Comparison of ENCODE assay signal across 19 cellular contexts in genomic region chr14:29262979-29263378, GRCh38.
A peak's percentile ranks its signal among the peaks of the same experiment; 100 is the strongest.
DNase-seq lines count a peak whose midpoint lies in the region; ATAC-seq, FAIRE-seq and TF ChIP-seq lines count a peak whose summit lies in the region.
"Had no signal": no experiment of that assay in that cellular context is flagged by ENCODE, and none has a peak within 500 bp of the region (broad histone marks: within the 10 kb centered on the region; RNA-seq: fewer than 3 reads in every experiment).

No MANE protein-coding gene starts in this region.

- no peak overlapping the region for H2AK5ac ChIP-seq in IMR-90 (ENCODE audit: low read depth, low read length)

- TF ChIP-seq POLR2A in IMR-90 (IDR thresholded peaks at IDR 0.05; ENCODE audit: low read depth, low read length) (no peak), lower leg skin (IDR thresholded peaks at IDR 0.05) (no peak)

- ATAC-seq in IMR-90 (ENCODE audit: low read depth) (no peak), HG02973 (IDR thresholded peaks at IDR 0.05; ENCODE audit: unreplicated experiment) (no peak), HG02981 (IDR thresholded peaks at IDR 0.05; ENCODE audit: unreplicated experiment) (no peak)
- ATAC-seq in activated T-cell treated with anti-CD3 and anti-CD28 coated beads, Interleukin-2, amount 50 U/mL, for 72 hours (replicated peaks in 1 of 2) = no peak

- H2BK5ac ChIP-seq in IMR-90 (ENCODE audit: low read depth, low read length, poor library complexity, severe bottlenecking) = no peak overlapping the region

- H4K8ac ChIP-seq in IMR-90 (ENCODE audit: low read depth in 2 of 2, low read length in 2 of 2) = no peak overlapping the region

- dilution Hi-C loops in IMR-90 (cut with HindIII; ENCODE audit: low sequenced_read_pairs, unreplicated experiment) = no loop called here

- TF ChIP-seq CTCF in IMR-90 (conservative IDR thresholded peaks at IDR 0.05; ENCODE audit: low read depth, low read length) (no peak), astrocyte (IDR thresholded peaks at IDR 0.05; ENCODE audit: insufficient read depth, low read depth, low read length) (no peak), lower leg skin (IDR thresholded peaks at IDR 0.05) (no peak)

- in situ Hi-C loops in IMR-90 (cut with MboI; ENCODE audit: low sequenced_read_pairs) = no loop called here

- H4K20me1 ChIP-seq in IMR-90 (ENCODE audit: insufficient read depth, low read length) (no peaks in the 10 kb centered on the region), astrocyte (ENCODE audit: insufficient read depth, low read length) (no peaks in the 10 kb centered on the region)
- H4K20me1 ChIP-seq: BLaER1 treated with 17β-estradiol and CSF1 and Interleukin-3, amounts not matched to agents 10 nM and 100 nM had no signal

- no peak overlapping the region for H2AK9ac ChIP-seq in IMR-90 (replicated peaks; ENCODE audit: low read depth, low read length, poor library complexity)

- no peak overlapping the region for H3K23ac ChIP-seq in IMR-90 (ENCODE audit: low read depth, low read length)

- no CpG with 5 or more reads among the region's 1 CpG for WGBS in IMR-90 (ENCODE audit: extremely low coverage in 2 of 2, insufficient read length in 1 of 2), 2 experiments
- 61 to 72% methylated on average over 1 of the region's 1 CpG for WGBS in lower leg skin, 2 donors

- H3K56ac ChIP-seq in IMR-90 (ENCODE audit: extremely low read depth, insufficient read depth, low read length) = no peak overlapping the region

- no peak for FAIRE-seq in astrocyte (lab: Jason Lieb, UNC)
- FAIRE-seq: A204.1, GM12892, H54, HTR-8/SVneo had no signal

- H3K36me3 Mint-ChIP-seq in astrocyte (ENCODE audit: low read depth, unreplicated experiment) = no peaks in the 10 kb centered on the region
- peaks cover 2% of the 10 kb centered on the region in 2 donors for H3K36me3 Mint-ChIP-seq in activated T-cell treated with anti-CD3 and anti-CD28 coated beads, Interleukin-2, amount 50 U/mL, for 72 hours (ENCODE audit: insufficient read depth in 2 of 2)

- H3K9me1 ChIP-seq in IMR-90 (ENCODE audit: insufficient read depth, low read length) = no peaks in the 10 kb centered on the region

- H3K9ac ChIP-seq in IMR-90 (ENCODE audit: low read depth, low read length) = no peak overlapping the region
- H3K9ac ChIP-seq in astrocyte (ENCODE audit: low read length) = no peak overlapping the region
- H3K9ac ChIP-seq: BLaER1 treated with 17β-estradiol and CSF1 and Interleukin-3, amounts not matched to agents 10 nM and 100 nM had no signal

- POLR2A ChIA-PET in IMR-90 (lab: Charles Lee; ENCODE audit: unreplicated experiment) = no interaction called here

- no peaks in the 10 kb centered on the region for H3K9me3 ChIP-seq in IMR-90 (ENCODE audit: control insufficient read depth, insufficient read depth, low read length)
- no peaks in the 10 kb centered on the region for H3K9me3 ChIP-seq in astrocyte (ENCODE audit: insufficient read depth, low read depth, low read length)
- H3K9me3 ChIP-seq: BLaER1 treated with 17β-estradiol and CSF1 and Interleukin-3, amounts not matched to agents 10 nM and 100 nM; SJCRH30 had no signal

- peak overlapping the region; percentile 20; the same call in 1 of the 2 replicates for H3K4me3 ChIP-seq in ACC112 (ENCODE audit: low read depth, low read length)
- no peak overlapping the region for H3K4me3 ChIP-seq in IMR-90 (ENCODE audit: insufficient read depth, low read depth, low read length)
- H3K4me3 ChIP-seq in astrocyte (ENCODE audit: insufficient read depth, low read depth, low read length) = no peak overlapping the region
- no peak overlapping the region for H3K4me3 ChIP-seq in lower leg skin (ENCODE audit: low read depth, poor library complexity, severe bottlenecking)
- H3K4me3 ChIP-seq: BLaER1 treated with 17β-estradiol and CSF1 and Interleukin-3, amounts not matched to agents 10 nM and 100 nM; SJCRH30 had no signal

- H3K14ac ChIP-seq in IMR-90 (replicated peaks; ENCODE audit: low read depth, low read length) = no peak overlapping the region

- no peaks in the 10 kb centered on the region for H3K27me3 ChIP-seq in ACC112 (ENCODE audit: insufficient read depth, low read length)
- H3K27me3 ChIP-seq in IMR-90 (ENCODE audit: control insufficient read depth, insufficient read depth, low read length) = no peaks in the 10 kb centered on the region
- no peaks in the 10 kb centered on the region for H3K27me3 ChIP-seq in astrocyte (ENCODE audit: insufficient read depth, low read length)
- H3K27me3 ChIP-seq: BLaER1 treated with 17β-estradiol and CSF1 and Interleukin-3, amounts not matched to agents 10 nM and 100 nM; SJCRH30 had no signal

- no peak overlapping the region for H3K18ac ChIP-seq in IMR-90 (ENCODE audit: low read depth, low read length)

- CTCF ChIA-PET in IMR-90 (lab: Yijun Ruan, JAX) = interaction anchor here (0.6 kb wide), 1 partner anchor 97 kb away, joined by 3 read pairs; no protein-coding TSS in a partner anchor

- H3K9me3 Mint-ChIP-seq in astrocyte (ENCODE audit: unreplicated experiment) = no peaks in the 10 kb centered on the region
- H3K9me3 Mint-ChIP-seq in activated T-cell treated with anti-CD3 and anti-CD28 coated beads, Interleukin-2, amount 50 U/mL, for 72 hours = peaks cover 10 to 12% of the 10 kb centered on the region in 2 donors

- no peaks in the 10 kb centered on the region for H3K27me3 Mint-ChIP-seq in astrocyte (ENCODE audit: low read depth, unreplicated experiment)
- H3K27me3 Mint-ChIP-seq in activated T-cell treated with anti-CD3 and anti-CD28 coated beads, Interleukin-2, amount 50 U/mL, for 72 hours (ENCODE audit: low read depth) = no peaks in the 10 kb centered on the region

- H3K4me1 Mint-ChIP-seq in astrocyte (ENCODE audit: low read depth, unreplicated experiment) = peaks cover 6% of the 10 kb centered on the region
- no peaks in the 10 kb centered on the region for H3K4me1 Mint-ChIP-seq in activated T-cell treated with anti-CD3 and anti-CD28 coated beads, Interleukin-2, amount 50 U/mL, for 72 hours (ENCODE audit: low read depth)

- no peak overlapping the region for H2BK120ac ChIP-seq in IMR-90 (ENCODE audit: low read depth, low read length)

- intact Hi-C loops in IMR-90 (cut with micrococcal nuclease) (no loop called here), lower leg skin (cut with DNase I; ENCODE audit: low total_unique reads) (no loop called here)

- DNase-seq in IMR-90 (peak; percentile 20), astrocyte (ENCODE audit: low read depth) (peak; percentile 46), iris pigment epithelial cell (ENCODE audit: low read depth) (peak; percentile 43), lower leg skin (ENCODE audit: low spot score in 2 of 2) (no peak)
- DNase-seq in activated T-cell treated with anti-CD3 and anti-CD28 coated beads, Interleukin-2, amount 50 U/mL, for 72 hours = no peak
- DNase-seq: DND-41, MV-4-11, NCI-H1417, NCI-H187 treated with DMSO at 0.1 percent for 48 hours, NCI-H69, SJCRH30 had no signal

- no TSS peak for BruUV-seq in IMR-90 (replicated peaks; lab: Mats Ljungman, UMichigan)

- H3K79me1 ChIP-seq in IMR-90 (ENCODE audit: low read depth in 1 of 2, low read length in 2 of 2) = no peaks in the 10 kb centered on the region

- no peak overlapping the region; the same call in 1 of the 2 replicates for H4K5ac ChIP-seq in IMR-90 (ENCODE audit: low read depth, low read length)

- H3K79me2 ChIP-seq in ACC112 (ENCODE audit: control insufficient read depth, insufficient read depth, low read length, unreplicated experiment) = no peaks in the 10 kb centered on the region
- no peaks in the 10 kb centered on the region for H3K79me2 ChIP-seq in astrocyte (ENCODE audit: insufficient read depth, low read length)

- no peak overlapping the region for H2BK20ac ChIP-seq in IMR-90 (ENCODE audit: low read depth, low read length)

- peak overlapping the region; percentile 83 for H2AFZ ChIP-seq in ACC112 (ENCODE audit: low read length, unreplicated experiment)
- H2AFZ ChIP-seq in IMR-90 (replicated peaks; ENCODE audit: low read length, poor library complexity) = no peak overlapping the region
- H2AFZ ChIP-seq in astrocyte (ENCODE audit: low read depth, low read length) = no peak overlapping the region

- H3K4me3 Mint-ChIP-seq in astrocyte (ENCODE audit: unreplicated experiment) = no peak overlapping the region
- H3K4me3 Mint-ChIP-seq in activated T-cell treated with anti-CD3 and anti-CD28 coated beads, Interleukin-2, amount 50 U/mL, for 72 hours = no peak overlapping the region

- H3K36me3 ChIP-seq in ACC112 (ENCODE audit: insufficient read depth, low read length) (peaks cover 2% of the 10 kb centered on the region; the same call in 1 of the 2 replicates), IMR-90 (ENCODE audit: control insufficient read depth, insufficient read depth, low read length) (no peaks in the 10 kb centered on the region), astrocyte (ENCODE audit: insufficient read depth, low read length) (no peaks in the 10 kb centered on the region)
- H3K36me3 ChIP-seq: BLaER1 treated with 17β-estradiol and CSF1 and Interleukin-3, amounts not matched to agents 10 nM and 100 nM; SJCRH30 had no signal

- no peak overlapping the region for H3K27ac Mint-ChIP-seq in astrocyte (ENCODE audit: unreplicated experiment)
- H3K27ac Mint-ChIP-seq in activated T-cell treated with anti-CD3 and anti-CD28 coated beads, Interleukin-2, amount 50 U/mL, for 72 hours = no peak overlapping the region

- H2BK15ac ChIP-seq in IMR-90 (ENCODE audit: low read depth, low read length) = no peak overlapping the region

- H4K91ac ChIP-seq in IMR-90 (ENCODE audit: insufficient read depth, low read depth, low read length) = no peak overlapping the region

- H3K4me2 ChIP-seq in IMR-90 (ENCODE audit: low read depth, low read length) (no peak overlapping the region), astrocyte (ENCODE audit: low read length) (peak overlapping the region; percentile 17)
- H3K4me2 ChIP-seq: BLaER1 treated with 17β-estradiol and CSF1 and Interleukin-3, amounts not matched to agents 10 nM and 100 nM had no signal

- H3K27ac ChIP-seq in ACC112 (ENCODE audit: low read depth, low read length) (no peak overlapping the region), IMR-90 (ENCODE audit: insufficient read depth, low read length) (no peak overlapping the region), astrocyte (ENCODE audit: low read depth, low read length) (no peak overlapping the region)
- H3K27ac ChIP-seq: BLaER1 treated with 17β-estradiol and CSF1 and Interleukin-3, amounts not matched to agents 10 nM and 100 nM; SJCRH30 had no signal

- H3K4me1 ChIP-seq in ACC112 (ENCODE audit: control insufficient read depth, insufficient read depth, low read length, unreplicated experiment) (peaks cover 23% of the 10 kb centered on the region), IMR-90 (ENCODE audit: control insufficient read depth, insufficient read depth, low read length) (peaks cover 2% of the 10 kb centered on the region; the same call in 1 of the 2 replicates), astrocyte (ENCODE audit: insufficient read depth, low read length) (peaks cover 7% of the 10 kb centered on the region)
- H3K4me1 ChIP-seq: BLaER1 treated with 17β-estradiol and CSF1 and Interleukin-3, amounts not matched to agents 10 nM and 100 nM; SJCRH30 had no signal

- TF ChIP-seq RAD21 in IMR-90 (IDR thresholded peaks at IDR 0.05; ENCODE audit: low read length) = no peak

- no peak overlapping the region for H3K4ac ChIP-seq in IMR-90 (ENCODE audit: low read depth, low read length)

TF ChIP-seq in IMR-90, 13 proteins besides CTCF, POLR2A, EP300 and RAD21 (continues in another document):
- TF ChIP-seq MAZ (IDR thresholded peaks at IDR 0.05; ENCODE audit: borderline replicate concordance, low read depth, low read length) = no peak
- no peak for TF ChIP-seq MXI1 (IDR thresholded peaks at IDR 0.05; ENCODE audit: borderline replicate concordance, low read depth, low read length)

Comparison
In these comparisons a context has a peak if more than half of its experiments do, and no peak if none do; other contexts are left out.
1. DNase-seq: peak in IMR-90 (single experiment), astrocyte (single experiment) and iris pigment epithelial cell (single experiment); none in activated T-cell treated with anti-CD3 and anti-CD28 coated beads, Interleukin-2, amount 50 U/mL, for 72 hours (0 of 2) and lower leg skin (0 of 2).